In the genomic region with DNA sequence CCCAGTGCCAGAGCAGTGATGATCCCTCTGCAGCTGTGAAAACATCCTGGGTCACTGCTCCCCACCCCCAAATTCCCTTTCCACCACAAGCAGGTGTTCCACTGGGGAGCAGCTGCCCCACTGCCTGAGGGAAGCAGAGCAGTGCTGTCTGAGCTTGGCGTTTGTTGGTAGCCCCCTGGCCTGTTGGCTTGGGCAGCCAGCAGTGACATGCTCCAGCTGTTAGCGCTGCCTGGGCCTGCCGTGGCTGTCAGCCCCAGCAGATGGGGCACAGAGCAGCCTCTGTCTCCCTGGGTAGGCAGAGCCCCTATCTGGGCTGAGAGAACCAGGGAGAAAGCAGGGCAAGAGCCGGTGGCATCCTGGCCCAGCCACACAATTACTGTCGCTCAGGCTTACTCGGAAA, we compare ENCODE assay signal across 24 cellular contexts.
DNase-seq lines count a peak whose midpoint lies in the region; ATAC-seq, FAIRE-seq and TF ChIP-seq lines count a peak whose summit lies in the region.
"Had no signal": no experiment of that assay in that cellular context is flagged by ENCODE, and none has a peak within 500 bp of the region (broad histone marks: within the 10 kb centered on the region; RNA-seq: fewer than 3 reads in every experiment).

No MANE protein-coding gene starts in this region.

- WGBS in pancreas, 2 donors, result 73 to 81% methylated on average over 6 of the region's 6 CpGs

- H3K36me3 ChIP-seq in pancreas, result no peaks in the 10 kb centered on the region
- H3K36me3 ChIP-seq in lower lobe of right lung, result no peaks in the 10 kb centered on the region
- H3K36me3 ChIP-seq: neutrophil, uterus had no signal

- peak; percentile 47 for DNase-seq in DMS 273 (lab: John Stamatoyannopoulos, UW; ENCODE audit: unreplicated experiment)
- no peak for DNase-seq in DMS 273 treated with DMSO at 0.1 percent for 48 hours (lab: John Stamatoyannopoulos, UW)
- DNase-seq in NCI-H1694 (lab: John Stamatoyannopoulos, UW), result peak; percentile 39
- DNase-seq in epithelial cell of esophagus (ENCODE audit: low read depth), result peak; percentile 24
- DNase-seq in osteocyte (ENCODE audit: extremely low spot score, unreplicated experiment), result no peak
- no peak for DNase-seq in pancreas
- DNase-seq in lower lobe of right lung, result no peak
- DNase-seq: activated CD4-positive, CD25-positive, alpha-beta regulatory T cell treated with anti-CD3 and anti-CD28 coated beads, Interleukin-2, amount 50 U/mL, for 72 hours; activated CD8-positive, alpha-beta memory T cell treated with anti-CD3 and anti-CD28 coated beads for 24 hours; activated naive CD4-positive, alpha-beta T cell treated with anti-CD3 and anti-CD28 coated beads, Interleukin-2, amount 10 ng/mL, durations not matched to agents 7 days and 5 days; activated T-cell treated with anti-CD3 and anti-CD28 coated beads, Interleukin-2, amount 50 U/mL, for 4 hours; AML-193; erythroblast; NCI-H187 treated with DMSO at 0.1 percent for 48 hours; SW 1271; uterus had no signal

- H3K4me1 ChIP-seq in pancreas (no peaks in the 10 kb centered on the region), lower lobe of right lung (no peaks in the 10 kb centered on the region)
- H3K4me1 ChIP-seq: uterus had no signal

- H3K27me3 Mint-ChIP-seq in osteocyte (ENCODE audit: unreplicated experiment), result no peaks in the 10 kb centered on the region
- H3K27me3 Mint-ChIP-seq: activated naive CD4-positive, alpha-beta T cell treated with anti-CD3 and anti-CD28 coated beads, Interleukin-2, amount 10 ng/mL, durations not matched to agents 7 days and 5 days had no signal

- intact Hi-C loops in pancreas (cut with DNase I), result no loop called here
- intact Hi-C loops in lower lobe of right lung (cut with DNase I), result no loop called here

- H3K9me3 ChIP-seq in pancreas (no peaks in the 10 kb centered on the region), lower lobe of right lung (no peaks in the 10 kb centered on the region)
- H3K9me3 ChIP-seq: mucosa of descending colon, neutrophil, uterus had no signal

- H3K4me1 Mint-ChIP-seq in osteocyte (ENCODE audit: unreplicated experiment), result peaks cover 19% of the 10 kb centered on the region
- H3K4me1 Mint-ChIP-seq: activated naive CD4-positive, alpha-beta T cell treated with anti-CD3 and anti-CD28 coated beads, Interleukin-2, amount 10 ng/mL, durations not matched to agents 7 days and 5 days had no signal

- H3K4me3 Mint-ChIP-seq in osteocyte (ENCODE audit: unreplicated experiment), result no peak overlapping the region
- H3K4me3 Mint-ChIP-seq: activated naive CD4-positive, alpha-beta T cell treated with anti-CD3 and anti-CD28 coated beads, Interleukin-2, amount 10 ng/mL, durations not matched to agents 7 days and 5 days; activated T-cell treated with anti-CD3 and anti-CD28 coated beads, Interleukin-2, amount 50 U/mL, for 4 hours had no signal

- ATAC-seq in pancreas (no peak), lower lobe of right lung (no peak), HG03159 (IDR thresholded peaks at IDR 0.05; ENCODE audit: unreplicated experiment) (no peak)
- ATAC-seq: activated T-cell treated with anti-CD3 and anti-CD28 coated beads, Interleukin-2, amount 50 U/mL, for 4 hours; mucosa of descending colon; right cardiac atrium had no signal

- H3K27ac Mint-ChIP-seq in osteocyte (ENCODE audit: unreplicated experiment), result peak overlapping the region; percentile 11
- H3K27ac Mint-ChIP-seq: activated naive CD4-positive, alpha-beta T cell treated with anti-CD3 and anti-CD28 coated beads, Interleukin-2, amount 10 ng/mL, durations not matched to agents 7 days and 5 days had no signal

- no peaks in the 10 kb centered on the region for H3K9me3 Mint-ChIP-seq in osteocyte (ENCODE audit: unreplicated experiment)
- H3K9me3 Mint-ChIP-seq: activated T-cell treated with anti-CD3 and anti-CD28 coated beads, Interleukin-2, amount 50 U/mL, for 4 hours had no signal

- no peaks in the 10 kb centered on the region for H3K27me3 ChIP-seq in pancreas
- no peaks in the 10 kb centered on the region for H3K27me3 ChIP-seq in lower lobe of right lung (ENCODE audit: low read depth)
- H3K27me3 ChIP-seq: dorsolateral prefrontal cortex, neutrophil, uterus had no signal

- no peak overlapping the region for H3K4me3 ChIP-seq in epithelial cell of esophagus (ENCODE audit: low read length)
- no peak overlapping the region for H3K4me3 ChIP-seq in pancreas
- no peak overlapping the region for H3K4me3 ChIP-seq in lower lobe of right lung
- H3K4me3 ChIP-seq: dorsolateral prefrontal cortex, mucosa of descending colon, uterus had no signal

- H3K36me3 Mint-ChIP-seq in osteocyte (ENCODE audit: unreplicated experiment), result peaks cover 49% of the 10 kb centered on the region
- H3K36me3 Mint-ChIP-seq: activated naive CD4-positive, alpha-beta T cell treated with anti-CD3 and anti-CD28 coated beads, Interleukin-2, amount 10 ng/mL, durations not matched to agents 7 days and 5 days had no signal

- H3K27ac ChIP-seq in pancreas (no peak overlapping the region), lower lobe of right lung (no peak overlapping the region)
- H3K27ac ChIP-seq: 22Rv1, dorsolateral prefrontal cortex, neutrophil, RWPE1, uterus had no signal

- TF ChIP-seq CTCF in epithelial cell of esophagus (IDR thresholded peaks at IDR 0.05; ENCODE audit: insufficient read depth, low read depth, low read length, missing control alignments), result no peak
- no peak for TF ChIP-seq CTCF in osteocyte (IDR thresholded peaks at IDR 0.05)
- TF ChIP-seq CTCF in pancreas (IDR thresholded peaks at IDR 0.05), result no peak
- no peak for TF ChIP-seq CTCF in lower lobe of right lung (IDR thresholded peaks at IDR 0.05)

- no peak for FAIRE-seq in pancreas (lab: Jason Lieb, UNC)
- FAIRE-seq: G401.6 had no signal

Comparison
In these comparisons a context has a peak if more than half of its experiments do, and no peak if none do; other contexts are left out.
1. DNase-seq: peak in DMS 273 (single experiment), NCI-H1694 (single experiment) and epithelial cell of esophagus (single experiment); none in DMS 273 treated with DMSO at 0.1 percent for 48 hours (single experiment), osteocyte (single experiment), pancreas (0 of 6) and lower lobe of right lung (single experiment).